Comparison of ENCODE assay signal across 8 cellular contexts in the genomic region with DNA sequence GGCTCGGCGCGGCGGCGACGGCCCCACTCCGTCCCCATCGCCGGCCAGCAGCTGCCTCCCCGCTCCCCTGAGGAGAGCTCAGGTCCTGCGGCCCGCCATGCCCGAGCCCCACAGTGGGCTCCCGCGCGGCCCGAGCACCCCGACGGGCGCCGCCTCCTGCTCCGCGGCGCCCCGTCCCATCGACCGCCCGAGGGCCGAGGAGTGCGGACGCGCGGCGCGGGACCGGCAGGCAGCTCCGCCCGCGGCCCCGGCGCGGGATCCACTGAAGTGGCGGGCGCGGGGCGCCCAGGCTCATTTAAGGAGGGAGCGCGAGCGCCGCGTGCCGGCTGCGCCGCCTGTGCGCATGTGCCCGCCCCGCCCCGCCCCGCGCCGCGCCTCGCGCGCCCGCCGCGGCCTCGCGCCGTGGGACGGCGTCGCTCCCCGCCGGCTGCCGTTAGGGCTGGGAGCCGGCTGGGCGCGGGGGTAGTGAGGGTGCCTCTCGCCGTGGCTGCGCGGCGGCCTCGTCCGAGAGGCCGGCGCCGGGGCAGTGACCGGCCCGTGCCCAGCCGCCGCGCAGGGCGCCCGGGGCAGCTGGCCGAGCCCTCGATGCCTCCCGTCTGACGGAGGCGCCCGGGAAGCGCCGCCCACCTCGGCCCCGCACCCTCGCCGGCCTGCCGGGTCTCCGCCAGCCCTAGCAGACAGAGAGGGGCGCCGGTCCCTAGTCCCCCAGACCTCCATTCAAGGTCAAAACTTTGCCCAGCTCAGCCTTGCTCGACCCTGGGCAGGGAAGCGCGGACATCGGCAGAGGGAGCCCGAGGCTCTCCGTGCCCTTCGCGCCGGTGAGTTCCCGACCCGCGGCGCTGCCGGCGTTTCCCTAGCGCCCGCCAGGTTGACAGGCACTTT. TPM values are rescaled to one million over a fixed set of nuclear protein-coding genes. Genes with fewer than 3 reads are reported as not detected.
DNase-seq lines count a peak whose midpoint lies in the region; ATAC-seq and TF ChIP-seq lines count a peak whose summit lies in the region.

A gene with protein sequence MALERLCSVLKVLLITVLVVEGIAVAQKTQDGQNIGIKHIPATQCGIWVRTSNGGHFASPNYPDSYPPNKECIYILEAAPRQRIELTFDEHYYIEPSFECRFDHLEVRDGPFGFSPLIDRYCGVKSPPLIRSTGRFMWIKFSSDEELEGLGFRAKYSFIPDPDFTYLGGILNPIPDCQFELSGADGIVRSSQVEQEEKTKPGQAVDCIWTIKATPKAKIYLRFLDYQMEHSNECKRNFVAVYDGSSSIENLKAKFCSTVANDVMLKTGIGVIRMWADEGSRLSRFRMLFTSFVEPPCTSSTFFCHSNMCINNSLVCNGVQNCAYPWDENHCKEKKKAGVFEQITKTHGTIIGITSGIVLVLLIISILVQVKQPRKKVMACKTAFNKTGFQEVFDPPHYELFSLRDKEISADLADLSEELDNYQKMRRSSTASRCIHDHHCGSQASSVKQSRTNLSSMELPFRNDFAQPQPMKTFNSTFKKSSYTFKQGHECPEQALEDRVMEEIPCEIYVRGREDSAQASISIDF (minus strand): TSS at position 269 of the 882 bp plus-strand sequence. CDS start 333 bp downstream, outside the sequence.

- DNase-seq in Ammon's horn (ENCODE audit: low spot score), result peak; percentile 49
- peak; percentile 64 for DNase-seq in NCI-H774 (lab: John Stamatoyannopoulos, UW)
- DNase-seq in endothelial cell (ENCODE audit: low spot score), result peak; percentile 71
- peak; percentile 72 to 81 (median 76) for DNase-seq in mucosa of descending colon
- peak; percentile 50 to 77 for DNase-seq in stimulated activated effector memory CD8-positive, alpha-beta T cell treated with anti-CD3 and anti-CD28 coated beads, Interleukin-12 subunit alpha, Interleukin-12 subunit beta, amount 100 ng/mL, for 72 hours (ENCODE audit: low spot score in 2 of 2)

- H3K9me3 ChIP-seq in mucosa of descending colon, result no peaks in the 10 kb centered on the region

- H3K36me3 ChIP-seq in mucosa of descending colon (ENCODE audit: low read depth), result no peaks in the 10 kb centered on the region

- H3K36me3 Mint-ChIP-seq in endothelial cell (ENCODE audit: low read depth, unreplicated experiment), result peaks cover 6% of the 10 kb centered on the region
- H3K36me3 Mint-ChIP-seq in stimulated activated effector memory CD8-positive, alpha-beta T cell treated with anti-CD3 and anti-CD28 coated beads, Interleukin-12 subunit alpha, Interleukin-12 subunit beta, amount 100 ng/mL, for 72 hours, result peaks cover 7% of the 10 kb centered on the region

- POLR2A ChIA-PET in activated CD8-positive, alpha-beta memory T cell treated with anti-CD3 and anti-CD28 coated beads for 36 hours (lab: Charles Lee), result interaction anchor here (1.3 to 1.7 kb wide), 4 partner anchors 30 to 317 kb away, joined by 3 to 5 read pairs (median 4); a partner anchor contains a TSS

- TF ChIP-seq CTCF in endothelial cell (IDR thresholded peaks at IDR 0.05; ENCODE audit: unreplicated experiment), result peak; percentile 47
- peak; percentile 52 for TF ChIP-seq CTCF in mucosa of descending colon (IDR thresholded peaks at IDR 0.05)

- no peak within 1 kb of the TSS for H3K27ac Mint-ChIP-seq in endothelial cell (ENCODE audit: unreplicated experiment)
- H3K27ac Mint-ChIP-seq in stimulated activated effector memory CD8-positive, alpha-beta T cell treated with anti-CD3 and anti-CD28 coated beads, Interleukin-12 subunit alpha, Interleukin-12 subunit beta, amount 100 ng/mL, for 72 hours, result no peak within 1 kb of the TSS

- peak within 1 kb of the TSS; percentile 84 for H3K4me3 Mint-ChIP-seq in endothelial cell (ENCODE audit: unreplicated experiment)
- H3K4me3 Mint-ChIP-seq in stimulated activated effector memory CD8-positive, alpha-beta T cell treated with anti-CD3 and anti-CD28 coated beads, Interleukin-12 subunit alpha, Interleukin-12 subunit beta, amount 100 ng/mL, for 72 hours, result peak within 1 kb of the TSS; percentile 79

- H3K4me1 Mint-ChIP-seq in endothelial cell (ENCODE audit: unreplicated experiment), result peaks cover 15% of the 10 kb centered on the region
- H3K4me1 Mint-ChIP-seq in stimulated activated effector memory CD8-positive, alpha-beta T cell treated with anti-CD3 and anti-CD28 coated beads, Interleukin-12 subunit alpha, Interleukin-12 subunit beta, amount 100 ng/mL, for 72 hours, result peaks cover 26% of the 10 kb centered on the region

- intact Hi-C loops in mucosa of descending colon (cut with DNase I, micrococcal nuclease), result loop anchor here in 1 of 2 donors (5.0 kb wide), 1 partner anchor 1013 kb away; a partner anchor contains a TSS

- H3K9me3 Mint-ChIP-seq in endothelial cell (ENCODE audit: unreplicated experiment), result no peaks in the 10 kb centered on the region
- H3K9me3 Mint-ChIP-seq in stimulated activated effector memory CD8-positive, alpha-beta T cell treated with anti-CD3 and anti-CD28 coated beads, Interleukin-12 subunit alpha, Interleukin-12 subunit beta, amount 100 ng/mL, for 72 hours, result no peaks in the 10 kb centered on the region

- ATAC-seq in GM18907 (IDR thresholded peaks at IDR 0.05; ENCODE audit: unreplicated experiment) (peak; percentile 62), HG03103 (IDR thresholded peaks at IDR 0.05; ENCODE audit: low read depth, unreplicated experiment) (peak; percentile 40), mucosa of descending colon (peak; percentile 72)
- ATAC-seq in stimulated activated effector memory CD8-positive, alpha-beta T cell treated with anti-CD3 and anti-CD28 coated beads, Interleukin-12 subunit alpha, Interleukin-12 subunit beta, amount 100 ng/mL, for 72 hours, result peak; percentile 80

- peaks cover 17% of the 10 kb centered on the region for H3K27me3 Mint-ChIP-seq in endothelial cell (ENCODE audit: unreplicated experiment)

- CTCF ChIA-PET in activated CD8-positive, alpha-beta memory T cell treated with anti-CD3 and anti-CD28 coated beads for 36 hours (lab: Charles Lee), result interaction anchor here (1.0 to 3.3 kb wide), 6 partner anchors 30 to 317 kb away, joined by 3 to 17 read pairs (median 4); a partner anchor contains a TSS

- H3K4me3 ChIP-seq in mucosa of descending colon, result peak within 1 kb of the TSS; percentile 31

- peaks cover 9% of the 10 kb centered on the region for H3K4me1 ChIP-seq in mucosa of descending colon (ENCODE audit: low read depth)

RNA-seq across cellular contexts. Expression of the gene that starts here (rescaled TPM):
- 10 to 100 TPM; 19.0 to 20.6 TPM for total RNA-seq in activated CD8-positive, alpha-beta memory T cell treated with anti-CD3 and anti-CD28 coated beads for 36 hours
- total RNA-seq in endothelial cell (ENCODE audit: unreplicated experiment), result 20.0 TPM
- 10 to 100 TPM in 2 of 3 donors, 1 to 10 TPM in 1; 9.1 to 43.1 (median 10.3) TPM for total RNA-seq in mucosa of descending colon

Comparison
In these comparisons a context has a peak if more than half of its experiments do, and no peak if none do; other contexts are left out.
1. Peak in every context shown above with its lines: DNase-seq, ATAC-seq and H3K4me3 ChIP-seq.